Comparison of ENCODE assay signal across 7 cellular contexts in genomic region chr4:153669838-153670237, GRCh38. TPM values are rescaled to one million over a fixed set of nuclear protein-coding genes. Genes with fewer than 3 reads are reported as not detected.
"Had no signal": no experiment of that assay in that cellular context is flagged by ENCODE, and none has a peak within 500 bp of the region (broad histone marks: within the 10 kb centered on the region; RNA-seq: fewer than 3 reads in every experiment).

No MANE protein-coding gene starts in this region.

- H3K27ac Mint-ChIP-seq: IgD-negative memory B cell had no signal

- DNase-seq: IMR-90 had no signal

- H3K27ac ChIP-seq: HL-60 had no signal

- ATAC-seq: HepG2, K562 had no signal

- H3K4me3 Mint-ChIP-seq: IgD-negative memory B cell had no signal

- H3K4me1 Mint-ChIP-seq: IgD-negative memory B cell had no signal

- H3K4me3 ChIP-seq: K562 had no signal

RNA-seq across cellular contexts. Expression of gene TLR2, which starts 14.2 kb away (rescaled TPM):
- total RNA-seq: HT-29, HT1080 had no signal
- polyA plus RNA-seq: K562 had no signal
